In the genomic region with DNA sequence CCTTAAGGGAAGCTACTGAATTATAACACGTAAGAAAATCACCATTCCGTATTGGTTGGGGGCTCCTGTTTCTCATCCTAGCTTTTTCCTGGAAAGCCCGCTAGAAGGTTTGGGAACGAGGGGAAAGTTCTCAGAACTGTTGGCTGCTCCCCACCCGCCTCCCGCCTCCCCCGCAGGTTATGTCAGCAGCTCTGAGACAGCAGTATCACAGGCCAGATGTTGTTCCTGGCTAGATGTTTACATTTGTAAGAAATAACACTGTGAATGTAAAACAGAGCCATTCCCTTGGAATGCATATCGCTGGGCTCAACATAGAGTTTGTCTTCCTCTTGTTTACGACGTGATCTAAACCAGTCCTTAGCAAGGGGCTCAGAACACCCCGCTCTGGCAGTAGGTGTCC, we compare ENCODE assay signal across 1 cellular context.
TF ChIP-seq lines count a peak whose summit lies in the region.

No MANE protein-coding gene starts in this region.

TF ChIP-seq in K562, 482 proteins besides CTCF, POLR2A, EP300 and RAD21 (continued from another document):
- TF ChIP-seq ZNF592 (IDR thresholded peaks at IDR 0.05) (peak; percentile 38; the same call in 1 of the 2 replicates), SMARCA4 (IDR thresholded peaks at IDR 0.05) (peak; percentile 67; the same call in 1 of the 2 replicates), MCM5 (IDR thresholded peaks at IDR 0.05; ENCODE audit: low read depth) (no peak), FOXA3 (CRISPR knock-in tag; conservative IDR thresholded peaks at IDR 0.05 in 1 of 2, IDR thresholded peaks at IDR 0.05 in 1 of 2) (peak in 1 of 2 experiments; percentile 79; a peak in 3 of 4 replicates), KDM5B (IDR thresholded peaks at IDR 0.05; ENCODE audit: insufficient replicate concordance, low read depth, low read length) (no peak), ZNF586 (CRISPR knock-in tag; conservative IDR thresholded peaks at IDR 0.05) (no peak), CBFA2T3 (IDR thresholded peaks at IDR 0.05) (peak; percentile 61), MBD2 (IDR thresholded peaks at IDR 0.05; ENCODE audit: borderline replicate concordance, low read depth) (no peak; the same call in 1 of the 2 replicates), ZBTB11 (CRISPR knock-in tag; IDR thresholded peaks at IDR 0.05) (no peak), TCF7 (IDR thresholded peaks at IDR 0.05; ENCODE audit: borderline replicate concordance) (no peak), SMAD4 (CRISPR knock-in tag; conservative IDR thresholded peaks at IDR 0.05) (peak; percentile 85), JUND (IDR thresholded peaks at IDR 0.05; ENCODE audit: borderline replicate concordance, low read depth, low read length) (peak; percentile 65; the same call in 1 of the 2 replicates), JUND (tag; IDR thresholded peaks at IDR 0.05; ENCODE audit: borderline replicate concordance, low read depth, low read length) (peak; percentile 41; the same call in 1 of the 3 replicates), DPF2 (IDR thresholded peaks at IDR 0.05) (peak; percentile 77), JUNB (CRISPR knock-in tag; conservative IDR thresholded peaks at IDR 0.05) (no peak), LEF1 (IDR thresholded peaks at IDR 0.05) (peak; percentile 54; the same call in 1 of the 2 replicates), ATF7 (IDR thresholded peaks at IDR 0.05) (peak; percentile 52; the same call in 1 of the 2 replicates), KAT8 (IDR thresholded peaks at IDR 0.05; ENCODE audit: low read depth) (no peak), FOXK2 (conservative IDR thresholded peaks at IDR 0.05 in 1 of 2, IDR thresholded peaks at IDR 0.05 in 1 of 2; ENCODE audit: low read depth in 2 of 2) (peak; percentile 96 to 98), VEZF1 (CRISPR knock-in tag; IDR thresholded peaks at IDR 0.05) (peak; percentile 84)
